Comparison of ENCODE assay signal across 21 cellular contexts in the genomic region with DNA sequence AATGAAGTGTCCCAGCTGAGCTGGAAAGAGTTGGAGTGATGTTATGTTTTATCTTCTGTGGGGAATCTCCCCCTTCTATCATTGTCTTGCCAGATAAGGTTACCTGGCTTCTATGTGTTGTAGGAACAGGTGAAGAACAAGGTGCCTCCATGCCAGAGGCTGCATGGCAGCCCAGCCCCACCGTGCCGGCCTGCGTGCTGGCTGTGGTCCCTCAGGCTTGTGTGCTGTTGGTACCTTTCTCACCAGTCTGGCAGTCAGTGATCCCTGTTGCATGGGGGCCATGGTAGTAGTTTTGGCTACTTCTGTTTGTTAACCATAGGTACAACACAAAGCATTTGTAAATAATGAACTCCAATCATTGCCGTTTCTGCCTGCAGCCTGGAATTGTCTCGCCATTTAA. TPM values are rescaled to one million over a fixed set of nuclear protein-coding genes. Genes with fewer than 3 reads are reported as not detected.
DNase-seq lines count a peak whose midpoint lies in the region; ATAC-seq and TF ChIP-seq lines count a peak whose summit lies in the region.
"Had no signal": no experiment of that assay in that cellular context is flagged by ENCODE, and none has a peak within 500 bp of the region (broad histone marks: within the 10 kb centered on the region; RNA-seq: fewer than 3 reads in every experiment).

No MANE protein-coding gene starts in this region.

- no peak overlapping the region for H3K4me3 ChIP-seq in lower lobe of right lung
- H3K4me3 ChIP-seq: hepatocyte, prostate gland had no signal

- H3K9me3 ChIP-seq in T-helper 17 cell (ENCODE audit: control insufficient read depth, low read length, poor library complexity, severe bottlenecking) (no peaks in the 10 kb centered on the region), lower lobe of right lung (no peaks in the 10 kb centered on the region)
- H3K9me3 ChIP-seq: prostate gland had no signal

- no peaks in the 10 kb centered on the region for H3K9me3 Mint-ChIP-seq in activated CD8-positive, alpha-beta memory T cell treated with anti-CD3 and anti-CD28 coated beads, Interleukin-2, amount 10 ng/mL, durations not matched to agents 7 days and 5 days (ENCODE audit: low read depth)
- no peaks in the 10 kb centered on the region for H3K9me3 Mint-ChIP-seq in central memory CD8-positive, alpha-beta T cell
- H3K9me3 Mint-ChIP-seq in stimulated activated naive B cell treated with anti-CD40 and anti-IgM and Interleukin-4, amounts not matched to agents 10 μg/mL and 1 μg/mL and 100 μg/mL, for 72 hours: no peaks in the 10 kb centered on the region
- H3K9me3 Mint-ChIP-seq: neural crest cell had no signal

- peaks cover 14% of the 10 kb centered on the region for H3K4me1 ChIP-seq in lower lobe of right lung
- H3K4me1 ChIP-seq: prostate gland had no signal

- no peak for TF ChIP-seq CTCF in lower lobe of right lung (IDR thresholded peaks at IDR 0.05)

- H3K27me3 Mint-ChIP-seq in activated CD8-positive, alpha-beta memory T cell treated with anti-CD3 and anti-CD28 coated beads, Interleukin-2, amount 10 ng/mL, durations not matched to agents 7 days and 5 days: no peaks in the 10 kb centered on the region
- H3K27me3 Mint-ChIP-seq in T-helper 17 cell: no peaks in the 10 kb centered on the region
- no peaks in the 10 kb centered on the region for H3K27me3 Mint-ChIP-seq in central memory CD8-positive, alpha-beta T cell
- H3K27me3 Mint-ChIP-seq in stimulated activated naive B cell treated with anti-CD40 and anti-IgM and Interleukin-4, amounts not matched to agents 10 μg/mL and 1 μg/mL and 100 μg/mL, for 72 hours: no peaks in the 10 kb centered on the region

- DNase-seq in activated CD8-positive, alpha-beta memory T cell treated with anti-CD3 and anti-CD28 coated beads, Interleukin-2, amount 10 ng/mL, durations not matched to agents 7 days and 5 days: no peak
- DNase-seq in activated CD8-positive, alpha-beta memory T cell treated with anti-CD3 and anti-CD28 coated beads, Interleukin-2, amount 50 U/mL, for 4 hours: no peak
- DNase-seq in T-helper 17 cell (no peak), lower lobe of right lung (no peak), activated gamma-delta T cell (lab: John Stamatoyannopoulos, UW) (no peak)
- DNase-seq in central memory CD8-positive, alpha-beta T cell (ENCODE audit: low spot score in 2 of 2): no peak
- no peak for DNase-seq in stimulated activated naive B cell treated with anti-CD40 and anti-IgM and Interleukin-4, amounts not matched to agents 10 μg/mL and 1 μg/mL and 100 μg/mL, for 72 hours
- DNase-seq: brain microvascular endothelial cell; DMS79 treated with DMSO at 0.1 percent for 48 hours; foreskin fibroblast; Karpas-422; kidney; NCI-H1105; NCI-H524 treated with DMSO at 0.1 percent for 48 hours; stimulated activated CD4-positive, alpha-beta T cell treated with anti-CD3 and anti-CD28 coated beads, Interleukin-2, amount 100 ng/mL, for 24 hours had no signal

- H3K4me3 Mint-ChIP-seq in activated CD8-positive, alpha-beta memory T cell treated with anti-CD3 and anti-CD28 coated beads, Interleukin-2, amount 10 ng/mL, durations not matched to agents 7 days and 5 days: no peak overlapping the region
- peak overlapping the region; percentile 52 for H3K4me3 Mint-ChIP-seq in T-helper 17 cell
- peak overlapping the region; percentile 73 for H3K4me3 Mint-ChIP-seq in central memory CD8-positive, alpha-beta T cell
- no peak overlapping the region for H3K4me3 Mint-ChIP-seq in stimulated activated naive B cell treated with anti-CD40 and anti-IgM and Interleukin-4, amounts not matched to agents 10 μg/mL and 1 μg/mL and 100 μg/mL, for 72 hours
- H3K4me3 Mint-ChIP-seq: neural crest cell had no signal

- no peaks in the 10 kb centered on the region for H3K27me3 ChIP-seq in lower lobe of right lung (ENCODE audit: low read depth)
- H3K27me3 ChIP-seq: brain microvascular endothelial cell, hepatocyte had no signal

- peaks cover 55% of the 10 kb centered on the region for H3K36me3 Mint-ChIP-seq in activated CD8-positive, alpha-beta memory T cell treated with anti-CD3 and anti-CD28 coated beads, Interleukin-2, amount 10 ng/mL, durations not matched to agents 7 days and 5 days
- peaks cover 9% of the 10 kb centered on the region for H3K36me3 Mint-ChIP-seq in T-helper 17 cell (ENCODE audit: low read depth)
- H3K36me3 Mint-ChIP-seq in central memory CD8-positive, alpha-beta T cell (ENCODE audit: insufficient read depth): peaks cover 65% of the 10 kb centered on the region
- peaks cover 55 to 67% of the 10 kb centered on the region in 2 donors for H3K36me3 Mint-ChIP-seq in stimulated activated naive B cell treated with anti-CD40 and anti-IgM and Interleukin-4, amounts not matched to agents 10 μg/mL and 1 μg/mL and 100 μg/mL, for 72 hours

- peaks cover 49% of the 10 kb centered on the region for H3K36me3 ChIP-seq in lower lobe of right lung
- H3K36me3 ChIP-seq: prostate gland had no signal

- intact Hi-C loops in lower lobe of right lung (cut with DNase I): no loop called here

- no peak for ATAC-seq in activated CD8-positive, alpha-beta memory T cell treated with anti-CD3 and anti-CD28 coated beads, Interleukin-2, amount 10 ng/mL, durations not matched to agents 7 days and 5 days
- ATAC-seq in T-helper 17 cell (no peak), HG02610 (IDR thresholded peaks at IDR 0.05; ENCODE audit: unreplicated experiment) (no peak), lower lobe of right lung (no peak)
- no peak for ATAC-seq in central memory CD8-positive, alpha-beta T cell (replicated peaks; ENCODE audit: extremely low read depth, poor library complexity, severe bottlenecking)
- ATAC-seq in stimulated activated naive B cell treated with anti-CD40 and anti-IgM and Interleukin-4, amounts not matched to agents 10 μg/mL and 1 μg/mL and 100 μg/mL, for 72 hours (replicated peaks): no peak

- peaks cover 54% of the 10 kb centered on the region for H3K4me1 Mint-ChIP-seq in activated CD8-positive, alpha-beta memory T cell treated with anti-CD3 and anti-CD28 coated beads, Interleukin-2, amount 10 ng/mL, durations not matched to agents 7 days and 5 days
- peaks cover 54% of the 10 kb centered on the region for H3K4me1 Mint-ChIP-seq in T-helper 17 cell
- peaks cover 80% of the 10 kb centered on the region for H3K4me1 Mint-ChIP-seq in central memory CD8-positive, alpha-beta T cell
- peaks cover 56 to 85% of the 10 kb centered on the region in 2 donors for H3K4me1 Mint-ChIP-seq in stimulated activated naive B cell treated with anti-CD40 and anti-IgM and Interleukin-4, amounts not matched to agents 10 μg/mL and 1 μg/mL and 100 μg/mL, for 72 hours

- H3K27ac ChIP-seq in lower lobe of right lung: no peak overlapping the region
- H3K27ac ChIP-seq: brain microvascular endothelial cell, C4-2B, epithelial cell of prostate, hepatocyte, prostate gland had no signal

- CTCF ChIA-PET in activated CD8-positive, alpha-beta memory T cell treated with anti-CD3 and anti-CD28 coated beads, Interleukin-2, amount 10 ng/mL, durations not matched to agents 7 days and 5 days (lab: Charles Lee): interaction anchor here (1.0 to 1.5 kb wide), 2 partner anchors 10 to 23 kb away, joined by 3 read pairs; no protein-coding TSS in a partner anchor

- peak overlapping the region; percentile 61 for H3K27ac Mint-ChIP-seq in activated CD8-positive, alpha-beta memory T cell treated with anti-CD3 and anti-CD28 coated beads, Interleukin-2, amount 10 ng/mL, durations not matched to agents 7 days and 5 days
- H3K27ac Mint-ChIP-seq in T-helper 17 cell: peak overlapping the region; percentile 96
- H3K27ac Mint-ChIP-seq in central memory CD8-positive, alpha-beta T cell (ENCODE audit: low read depth): peak overlapping the region; percentile 84
- H3K27ac Mint-ChIP-seq in stimulated activated naive B cell treated with anti-CD40 and anti-IgM and Interleukin-4, amounts not matched to agents 10 μg/mL and 1 μg/mL and 100 μg/mL, for 72 hours: peak overlapping the region; percentile 37

RNA-seq across cellular contexts. Expression of a gene that starts 37.9 kb away (rescaled TPM):
- total RNA-seq in activated CD8-positive, alpha-beta memory T cell treated with anti-CD3 and anti-CD28 coated beads, Interleukin-2, amount 10 ng/mL, durations not matched to agents 7 days and 5 days: 100 to 1,000 TPM in 1 of 2 experiments, 10 to 100 TPM in 1; 87.5 to 113 TPM
- total RNA-seq in T-helper 17 cell (10 to 100 TPM; 77.4 to 83.0 TPM), lower lobe of right lung (45.7 TPM)

RNA-seq across cellular contexts. Expression of a gene that starts 50.9 kb away (rescaled TPM):
- under 1 TPM; 0.09 to 0.35 TPM for total RNA-seq in activated CD8-positive, alpha-beta memory T cell treated with anti-CD3 and anti-CD28 coated beads, Interleukin-2, amount 10 ng/mL, durations not matched to agents 7 days and 5 days
- under 1 TPM; 0.15 to 0.47 TPM for total RNA-seq in T-helper 17 cell
- 2.5 TPM for total RNA-seq in lower lobe of right lung

RNA-seq across cellular contexts. Expression of a gene that starts 59.1 kb away (rescaled TPM):
- 100 to 1,000 TPM; 502 to 567 TPM for total RNA-seq in activated CD8-positive, alpha-beta memory T cell treated with anti-CD3 and anti-CD28 coated beads, Interleukin-2, amount 10 ng/mL, durations not matched to agents 7 days and 5 days
- total RNA-seq in T-helper 17 cell (100 to 1,000 TPM; 245 to 291 TPM), lower lobe of right lung (36.3 TPM)

Comparison
In these comparisons a context has a peak if more than half of its experiments do, and no peak if none do; other contexts are left out.
1. H3K27ac Mint-ChIP-seq: peak in every context shown above with its lines; median percentile 96 in T-helper 17 cell; 84 in central memory CD8-positive, alpha-beta T cell; 61 in activated CD8-positive, alpha-beta memory T cell treated with anti-CD3 and anti-CD28 coated beads, Interleukin-2, amount 10 ng/mL, durations not matched to agents 7 days and 5 days; 37 in stimulated activated naive B cell treated with anti-CD40 and anti-IgM and Interleukin-4, amounts not matched to agents 10 μg/mL and 1 μg/mL and 100 μg/mL, for 72 hours.
2. H3K4me3 Mint-ChIP-seq: peak in T-helper 17 cell (single experiment) and central memory CD8-positive, alpha-beta T cell (single experiment); none in activated CD8-positive, alpha-beta memory T cell treated with anti-CD3 and anti-CD28 coated beads, Interleukin-2, amount 10 ng/mL, durations not matched to agents 7 days and 5 days (single experiment) and stimulated activated naive B cell treated with anti-CD40 and anti-IgM and Interleukin-4, amounts not matched to agents 10 μg/mL and 1 μg/mL and 100 μg/mL, for 72 hours (0 of 2).